In the genomic region with DNA sequence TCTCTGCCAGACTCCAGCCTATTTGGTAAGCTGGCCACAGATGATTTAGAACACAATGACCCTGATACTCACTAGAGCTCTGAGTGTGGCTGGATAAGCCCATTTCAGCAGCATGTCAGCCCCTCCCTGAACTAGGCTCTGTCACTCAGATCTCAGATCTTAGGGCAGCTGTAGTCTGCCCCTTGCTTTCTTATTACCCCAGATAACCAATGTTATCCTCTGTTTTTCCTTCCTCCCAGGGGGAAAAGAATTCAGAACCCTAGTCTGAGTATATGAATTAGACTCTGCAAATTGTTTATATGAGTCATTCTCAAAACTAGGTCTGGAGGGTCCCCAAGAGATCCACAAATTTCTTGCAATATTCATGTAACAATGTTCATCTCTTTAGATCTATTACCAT, we compare ENCODE assay signal across 15 cellular contexts.
DNase-seq lines count a peak whose midpoint lies in the region; ATAC-seq and TF ChIP-seq lines count a peak whose summit lies in the region.
"Had no signal": no experiment of that assay in that cellular context is flagged by ENCODE, and none has a peak within 500 bp of the region (broad histone marks: within the 10 kb centered on the region; RNA-seq: fewer than 3 reads in every experiment).

No MANE protein-coding gene starts in this region.

- H3K9ac ChIP-seq in SK-N-SH, result peak overlapping the region; percentile 62

- peaks cover 0 to 5% of the 10 kb centered on the region in 2 experiments for H3K36me3 ChIP-seq in SK-N-SH (replicated peaks in 1 of 2; ENCODE audit: control insufficient read depth in 1 of 2, insufficient read depth in 2 of 2, low read length in 1 of 2)
- H3K36me3 ChIP-seq: upper lobe of left lung had no signal

- CTCF ChIA-PET in SK-N-SH (lab: Yijun Ruan, JAX), result interaction anchor here (0.6 to 1.2 kb wide), 2 partner anchors 165 to 178 kb away, joined by 3 read pairs; no protein-coding TSS in a partner anchor

- ATAC-seq in GM18861 (IDR thresholded peaks at IDR 0.05; ENCODE audit: unreplicated experiment) (no peak), HG03175 (IDR thresholded peaks at IDR 0.05; ENCODE audit: unreplicated experiment) (no peak)
- ATAC-seq: T-cell had no signal

- DNase-seq in DMS79 treated with DMSO at 0.1 percent for 48 hours (lab: John Stamatoyannopoulos, UW), result peak; percentile 8
- no peak for DNase-seq in DMS79 (lab: John Stamatoyannopoulos, UW)
- DNase-seq in SK-N-SH, result no peak
- DNase-seq in fibroblast of the aortic adventitia (ENCODE audit: low read depth), result peak; percentile 82
- no peak for DNase-seq in T-helper 1 cell
- DNase-seq: activated CD4-positive, alpha-beta T cell treated with anti-CD3 and anti-CD28 coated beads, Interleukin-2, amount 10 ng/mL, durations not matched to agents 24 days and 14 days; DMS153; Karpas-422; NCI-H2081; nephron progenitor cell; T-cell; upper lobe of left lung had no signal

- TF ChIP-seq CTCF in SK-N-SH (IDR thresholded peaks at IDR 0.05) (no peak), fibroblast of the aortic adventitia (IDR thresholded peaks at IDR 0.05; ENCODE audit: insufficient read depth, low read length) (no peak)

- no peaks in the 10 kb centered on the region for H3K27me3 ChIP-seq in SK-N-SH (ENCODE audit: insufficient read depth)
- H3K27me3 ChIP-seq: upper lobe of left lung had no signal

- no peaks in the 10 kb centered on the region for H3K9me3 ChIP-seq in SK-N-SH
- H3K9me3 ChIP-seq: upper lobe of left lung had no signal

- H3K4me2 ChIP-seq in SK-N-SH, result peak overlapping the region; percentile 47; the same call in 1 of the 2 replicates

- H3F3A ChIP-seq in SK-N-SH (replicated peaks; ENCODE audit: insufficient read depth), result peaks cover 31% of the 10 kb centered on the region

- no peak overlapping the region; the same call in 1 of the 2 replicates for H2AFZ ChIP-seq in SK-N-SH (ENCODE audit: low read depth)

- no peak for TF ChIP-seq RAD21 in SK-N-SH (IDR thresholded peaks at IDR 0.05; ENCODE audit: low read length)

- H3K27ac ChIP-seq in SK-N-SH (ENCODE audit: low read depth in 2 of 2, low read length in 1 of 2), result peak overlapping the region; percentile 58 to 94; a peak in 3 of 4 replicates
- H3K27ac ChIP-seq in temporal lobe (ENCODE audit: low read depth, low read length), result peak overlapping the region; percentile 14
- H3K27ac ChIP-seq: upper lobe of left lung had no signal

- H3K79me2 ChIP-seq in SK-N-SH (ENCODE audit: insufficient read depth), result peaks cover 7% of the 10 kb centered on the region; the same call in 1 of the 2 replicates

- no peaks in the 10 kb centered on the region for H3K9me2 ChIP-seq in SK-N-SH

- POLR2A ChIA-PET in SK-N-SH (lab: Yijun Ruan, JAX), result no interaction called here

- TF ChIP-seq EP300 in SK-N-SH (IDR thresholded peaks at IDR 0.05; ENCODE audit: borderline replicate concordance in 1 of 2, low read depth in 1 of 2, low read length in 1 of 2), result no peak

- H3K4me3 ChIP-seq in SK-N-SH (ENCODE audit: low read depth in 2 of 2, low read length in 1 of 2) (no peak overlapping the region), fibroblast of the aortic adventitia (ENCODE audit: low read depth, low read length) (no peak overlapping the region)
- H3K4me3 ChIP-seq: upper lobe of left lung had no signal

- no peaks in the 10 kb centered on the region for H4K20me1 ChIP-seq in SK-N-SH (ENCODE audit: insufficient read depth)

- H3K4me1 ChIP-seq in SK-N-SH (ENCODE audit: control insufficient read depth in 1 of 2, insufficient read depth in 2 of 2, low read depth in 1 of 2, low read length in 1 of 2), result peaks cover 4 to 16% of the 10 kb centered on the region in 2 experiments
- H3K4me1 ChIP-seq: upper lobe of left lung had no signal

TF ChIP-seq in SK-N-SH, 30 proteins besides CTCF, POLR2A, EP300 and RAD21:
- TF ChIP-seq FOSL2 (IDR thresholded peaks at IDR 0.05; ENCODE audit: borderline replicate concordance, low read depth) (peak; percentile 38; the same call in 1 of the 2 replicates), GABPA (IDR thresholded peaks at IDR 0.05; ENCODE audit: low read depth) (no peak)
- TF ChIP-seq, protein P1, sequence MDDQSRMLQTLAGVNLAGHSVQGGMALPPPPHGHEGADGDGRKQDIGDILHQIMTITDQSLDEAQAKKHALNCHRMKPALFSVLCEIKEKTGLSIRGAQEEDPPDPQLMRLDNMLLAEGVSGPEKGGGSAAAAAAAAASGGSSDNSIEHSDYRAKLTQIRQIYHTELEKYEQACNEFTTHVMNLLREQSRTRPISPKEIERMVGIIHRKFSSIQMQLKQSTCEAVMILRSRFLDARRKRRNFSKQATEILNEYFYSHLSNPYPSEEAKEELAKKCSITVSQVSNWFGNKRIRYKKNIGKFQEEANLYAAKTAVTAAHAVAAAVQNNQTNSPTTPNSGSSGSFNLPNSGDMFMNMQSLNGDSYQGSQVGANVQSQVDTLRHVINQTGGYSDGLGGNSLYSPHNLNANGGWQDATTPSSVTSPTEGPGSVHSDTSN (IDR thresholded peaks at IDR 0.05), result 0 out of 2 replicates have a peak, but pooled peaks have one; percentile 7

Comparison
In these comparisons a context has a peak if more than half of its experiments do, and no peak if none do; other contexts are left out.
1. DNase-seq: peak in DMS79 treated with DMSO at 0.1 percent for 48 hours (single experiment) and fibroblast of the aortic adventitia (single experiment); none in DMS79 (single experiment), SK-N-SH (single experiment) and T-helper 1 cell (0 of 5).